1 cellular context compared by ENCODE assay signal in genomic region chr19:4571305-4571917, GRCh38.
TF ChIP-seq lines count a peak whose summit lies in the region.

No MANE protein-coding gene starts in this region.

TF ChIP-seq in H1, 55 proteins besides CTCF, POLR2A, EP300 and RAD21:
- TF ChIP-seq ATF3 (IDR thresholded peaks at IDR 0.05; ENCODE audit: insufficient read depth, low read depth, low read length), result no peak
- TF ChIP-seq KDM1A (IDR thresholded peaks at IDR 0.05; ENCODE audit: borderline replicate concordance, low read length), result peak; percentile 33; the same call in 1 of the 2 replicates
